In the genomic region with DNA sequence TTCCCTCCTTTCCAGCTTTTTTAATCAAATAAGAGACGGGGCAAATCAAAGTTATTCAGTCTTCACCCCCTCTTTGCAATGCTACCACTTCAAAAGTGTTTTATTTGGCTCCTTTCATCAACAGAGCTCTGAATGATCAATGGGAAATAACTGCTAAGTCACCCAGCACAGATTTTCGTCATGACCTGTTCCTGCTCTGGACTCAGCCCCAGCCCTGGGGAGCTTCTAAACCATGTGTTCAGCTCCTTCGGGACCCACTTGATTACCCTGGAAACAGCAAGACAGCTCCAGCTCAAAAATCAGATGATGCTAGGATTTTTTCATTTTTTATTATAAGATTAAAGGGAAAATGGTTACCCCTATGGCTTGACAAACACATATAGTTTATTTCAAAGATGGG, we compare ENCODE assay signal across 32 cellular contexts.
"Had no signal": no experiment of that assay in that cellular context is flagged by ENCODE, and none has a peak within 500 bp of the region (broad histone marks: within the 10 kb centered on the region; RNA-seq: fewer than 3 reads in every experiment).

No MANE protein-coding gene starts in this region.

- H3K27ac Mint-ChIP-seq: activated CD4-positive, alpha-beta memory T cell treated with anti-CD3 and anti-CD28 coated beads for 36 hours; activated naive CD4-positive, alpha-beta T cell treated with anti-CD3 and anti-CD28 coated beads for 36 hours; activated naive CD8-positive, alpha-beta T cell treated with anti-CD3 and anti-CD28 coated beads for 36 hours; activated T-helper 1 cell treated with anti-CD3 and anti-CD28 coated beads, Interleukin-12 subunit alpha, Interleukin-12 subunit beta, Interleukin-2, Interleukin-4 antibody, amounts not matched to agents 30 ng/mL and 10 ng/mL and 1 ng/mL, durations not matched to agents 14 hours and 24 hours and 36 hours; naive thymus-derived CD4-positive, alpha-beta T cell; stimulated activated effector memory CD8-positive, alpha-beta T cell treated with anti-CD3 and anti-CD28 coated beads, Interleukin-12 subunit alpha, Interleukin-12 subunit beta, amount 100 ng/mL, for 72 hours; stimulated activated naive CD8-positive, alpha-beta T cell treated with anti-CD3 and anti-CD28 coated beads, Interleukin-15, Interleukin-2, amounts not matched to agents 100 ng/mL and 50 ng/mL, for 24 hours; T-helper 17 cell had no signal

- DNase-seq: activated CD4-positive, alpha-beta memory T cell treated with anti-CD3 and anti-CD28 coated beads for 36 hours; activated CD4-positive, alpha-beta T cell treated with anti-CD3 and anti-CD28 coated beads for 48 hours; activated CD8-positive, alpha-beta memory T cell treated with anti-CD3 and anti-CD28 coated beads, Interleukin-2, amount 50 U/mL, for 4 hours; activated effector memory CD4-positive, alpha-beta T cell treated with anti-CD3 and anti-CD28 coated beads, Interleukin-2, amount 50 U/mL, for 16 hours; activated naive CD4-positive, alpha-beta T cell treated with anti-CD3 and anti-CD28 coated beads for 36 hours; activated naive CD8-positive, alpha-beta T cell treated with anti-CD3 and anti-CD28 coated beads for 36 hours; activated T-cell treated with anti-CD3 and anti-CD28 coated beads, Interleukin-2, amount 50 U/mL, for 1 hour; brain microvascular endothelial cell; left cardiac atrium; mammary epithelial cell; midbrain; naive thymus-derived CD4-positive, alpha-beta T cell; nucleus accumbens; pancreas; retina; stimulated activated CD4-positive, alpha-beta T cell treated with anti-CD3 and anti-CD28 coated beads, Interleukin-12 subunit alpha, Interleukin-12 subunit beta, amount 100 ng/mL, for 4 hours; stimulated activated CD4-positive, alpha-beta T cell treated with anti-CD3 and anti-CD28 coated beads, Interleukin-4, amount 100 ng/mL, for 24 hours; T-helper 17 cell; T1000; upper lobe of left lung; WERI-Rb-1 had no signal

- H3K4me3 Mint-ChIP-seq: activated CD4-positive, alpha-beta memory T cell treated with anti-CD3 and anti-CD28 coated beads for 36 hours; activated naive CD4-positive, alpha-beta T cell treated with anti-CD3 and anti-CD28 coated beads for 36 hours; activated naive CD8-positive, alpha-beta T cell treated with anti-CD3 and anti-CD28 coated beads for 36 hours; activated T-helper 1 cell treated with anti-CD3 and anti-CD28 coated beads, Interleukin-12 subunit alpha, Interleukin-12 subunit beta, Interleukin-2, Interleukin-4 antibody, amounts not matched to agents 30 ng/mL and 10 ng/mL and 1 ng/mL, durations not matched to agents 14 hours and 24 hours and 36 hours; naive thymus-derived CD4-positive, alpha-beta T cell; neural crest cell; stimulated activated effector memory CD8-positive, alpha-beta T cell treated with anti-CD3 and anti-CD28 coated beads, Interleukin-12 subunit alpha, Interleukin-12 subunit beta, amount 100 ng/mL, for 72 hours; stimulated activated naive CD8-positive, alpha-beta T cell treated with anti-CD3 and anti-CD28 coated beads, Interleukin-15, Interleukin-2, amounts not matched to agents 100 ng/mL and 50 ng/mL, for 24 hours; T-helper 17 cell had no signal

- H3K36me3 Mint-ChIP-seq: activated CD4-positive, alpha-beta memory T cell treated with anti-CD3 and anti-CD28 coated beads for 36 hours; activated naive CD8-positive, alpha-beta T cell treated with anti-CD3 and anti-CD28 coated beads for 36 hours; stimulated activated effector memory CD8-positive, alpha-beta T cell treated with anti-CD3 and anti-CD28 coated beads, Interleukin-12 subunit alpha, Interleukin-12 subunit beta, amount 100 ng/mL, for 72 hours had no signal

- H3K9me3 Mint-ChIP-seq: activated CD4-positive, alpha-beta memory T cell treated with anti-CD3 and anti-CD28 coated beads for 36 hours; activated naive CD4-positive, alpha-beta T cell treated with anti-CD3 and anti-CD28 coated beads for 36 hours; activated naive CD8-positive, alpha-beta T cell treated with anti-CD3 and anti-CD28 coated beads for 36 hours; activated T-helper 1 cell treated with anti-CD3 and anti-CD28 coated beads, Interleukin-12 subunit alpha, Interleukin-12 subunit beta, Interleukin-2, Interleukin-4 antibody, amounts not matched to agents 30 ng/mL and 10 ng/mL and 1 ng/mL, durations not matched to agents 14 hours and 24 hours and 36 hours; naive thymus-derived CD4-positive, alpha-beta T cell; neural crest cell; stimulated activated effector memory CD8-positive, alpha-beta T cell treated with anti-CD3 and anti-CD28 coated beads, Interleukin-12 subunit alpha, Interleukin-12 subunit beta, amount 100 ng/mL, for 72 hours; stimulated activated naive CD8-positive, alpha-beta T cell treated with anti-CD3 and anti-CD28 coated beads, Interleukin-15, Interleukin-2, amounts not matched to agents 100 ng/mL and 50 ng/mL, for 24 hours had no signal

- ATAC-seq: activated CD4-positive, CD25-positive, alpha-beta regulatory T cell treated with anti-CD3 and anti-CD28 coated beads, Interleukin-2, amount 50 U/mL, for 24 hours; gastroesophageal sphincter; naive thymus-derived CD4-positive, alpha-beta T cell; pancreas; SK-N-SH treated with all-trans-retinoic acid at 6 μM for 48 hours; stimulated activated effector memory CD8-positive, alpha-beta T cell treated with anti-CD3 and anti-CD28 coated beads, Interleukin-12 subunit alpha, Interleukin-12 subunit beta, amount 100 ng/mL, for 72 hours; T-helper 17 cell had no signal

- H3K27ac ChIP-seq: ascending aorta, brain microvascular endothelial cell, gastroesophageal sphincter, hepatocyte, pancreas, prostate gland, upper lobe of left lung, vagina, WERI-Rb-1 had no signal

- H3K27me3 Mint-ChIP-seq: activated naive CD8-positive, alpha-beta T cell treated with anti-CD3 and anti-CD28 coated beads for 36 hours had no signal
